ENCODE assay signal across 10 cellular contexts in genomic region chr12:104130760-104131159, GRCh38.
"Had no signal": no experiment of that assay in that cellular context is flagged by ENCODE, and none has a peak within 500 bp of the region (broad histone marks: within the 10 kb centered on the region; RNA-seq: fewer than 3 reads in every experiment).

No MANE protein-coding gene starts in this region.

- DNase-seq: activated B cell treated with CpG ODN at 0.5 μM for 24 hours; activated CD4-positive, alpha-beta T cell treated with anti-CD3 and anti-CD28 coated beads, Interleukin-2, amount 10 ng/mL, durations not matched to agents 7 days and 5 days; activated T-cell treated with anti-CD3 and anti-CD28 coated beads, Interleukin-2, amount 50 U/mL, for 1 hour; dorsolateral prefrontal cortex; foreskin fibroblast; mesenchymal stem cell; ovary; small intestine; thyroid gland; uterus had no signal

- H3K27ac ChIP-seq: ovary, thyroid gland, uterus had no signal
